11 cellular contexts compared by ENCODE assay signal in genomic region chr10:97647556-97647955, GRCh38. TPM values are rescaled to one million over a fixed set of nuclear protein-coding genes. Genes with fewer than 3 reads are reported as not detected.
DNase-seq lines count a peak whose midpoint lies in the region; ATAC-seq and TF ChIP-seq lines count a peak whose summit lies in the region.
"Had no signal": no experiment of that assay in that cellular context is flagged by ENCODE, and none has a peak within 500 bp of the region (broad histone marks: within the 10 kb centered on the region; RNA-seq: fewer than 3 reads in every experiment).

No MANE protein-coding gene starts in this region.

- H3K27ac ChIP-seq in mesendoderm (ENCODE audit: low read depth, low read length): no peak overlapping the region
- H3K27ac ChIP-seq: HL-60 had no signal

- H2BK120ac ChIP-seq in mesendoderm (ENCODE audit: low read depth, low read length): no peak overlapping the region

- H2AK5ac ChIP-seq in mesendoderm (ENCODE audit: low read length): no peak overlapping the region

- no peak for TF ChIP-seq CTCF in fibroblast of the aortic adventitia (IDR thresholded peaks at IDR 0.05; ENCODE audit: insufficient read depth, low read length)

- peaks cover 7% of the 10 kb centered on the region for H3K36me3 ChIP-seq in mesendoderm (ENCODE audit: control insufficient read depth, insufficient read depth, low read length)

- no CpG with 5 or more reads among the region's 1 CpG for WGBS in mesendoderm (ENCODE audit: extremely low coverage, insufficient coverage, low lambda C conversion rate)

- H4K5ac ChIP-seq in mesendoderm (ENCODE audit: low read length): no peak overlapping the region

- no peak overlapping the region for H2BK15ac ChIP-seq in mesendoderm (replicated peaks; ENCODE audit: low read depth)

- peaks cover 29% of the 10 kb centered on the region for H3K36me3 Mint-ChIP-seq in stimulated activated effector memory CD8-positive, alpha-beta T cell treated with anti-CD3 and anti-CD28 coated beads, Interleukin-12 subunit alpha, Interleukin-12 subunit beta, amount 100 ng/mL, for 72 hours

- H3K4me1 Mint-ChIP-seq in stimulated activated effector memory CD8-positive, alpha-beta T cell treated with anti-CD3 and anti-CD28 coated beads, Interleukin-12 subunit alpha, Interleukin-12 subunit beta, amount 100 ng/mL, for 72 hours: peaks cover 26% of the 10 kb centered on the region

- H3K79me2 ChIP-seq in mesendoderm (ENCODE audit: control insufficient read depth, insufficient read depth, low read length): peaks cover 12% of the 10 kb centered on the region

- no peak overlapping the region for H3K18ac ChIP-seq in mesendoderm (ENCODE audit: low read length)

- no peak overlapping the region for H3K56ac ChIP-seq in mesendoderm (ENCODE audit: low read length)

- no peak overlapping the region for H4K8ac ChIP-seq in mesendoderm (ENCODE audit: low read depth, low read length)

- peaks cover 17% of the 10 kb centered on the region for H3K79me1 ChIP-seq in mesendoderm (ENCODE audit: low read length)

- peak overlapping the region; percentile 92 for H3K27ac Mint-ChIP-seq in stimulated activated effector memory CD8-positive, alpha-beta T cell treated with anti-CD3 and anti-CD28 coated beads, Interleukin-12 subunit alpha, Interleukin-12 subunit beta, amount 100 ng/mL, for 72 hours

- DNase-seq in NOMO-1 treated with DMSO at 0.1 percent for 48 hours (lab: John Stamatoyannopoulos, UW; ENCODE audit: unreplicated experiment) (peak; percentile 10), NOMO-1 treated with dmso at 0.1 percent for 144 hours (lab: John Stamatoyannopoulos, UW; ENCODE audit: unreplicated experiment) (no peak), SW480 (ENCODE audit: low spot score) (peak; percentile 17), fibroblast of the aortic adventitia (ENCODE audit: low read depth) (peak; percentile 58), iPS-NIHi7 (ENCODE audit: extremely low spot score) (no peak), midbrain (lab: John Stamatoyannopoulos, UW) (no peak), mesendoderm (no peak)
- no peak for DNase-seq in stimulated activated effector memory CD8-positive, alpha-beta T cell treated with anti-CD3 and anti-CD28 coated beads, Interleukin-12 subunit alpha, Interleukin-12 subunit beta, amount 100 ng/mL, for 72 hours (ENCODE audit: low spot score in 2 of 2)
- DNase-seq: retina had no signal

- H2BK5ac ChIP-seq in mesendoderm (ENCODE audit: low read length): no peak overlapping the region

- H3K4me3 Mint-ChIP-seq in stimulated activated effector memory CD8-positive, alpha-beta T cell treated with anti-CD3 and anti-CD28 coated beads, Interleukin-12 subunit alpha, Interleukin-12 subunit beta, amount 100 ng/mL, for 72 hours: no peak overlapping the region

- H3K23ac ChIP-seq in mesendoderm (ENCODE audit: low read length): no peak overlapping the region

- no peaks in the 10 kb centered on the region for H3K27me3 ChIP-seq in mesendoderm (ENCODE audit: insufficient read depth, low read length, poor library complexity)

- no peak overlapping the region for H3K9ac ChIP-seq in mesendoderm (ENCODE audit: low read length)

- H3K9me3 Mint-ChIP-seq in stimulated activated effector memory CD8-positive, alpha-beta T cell treated with anti-CD3 and anti-CD28 coated beads, Interleukin-12 subunit alpha, Interleukin-12 subunit beta, amount 100 ng/mL, for 72 hours: no peaks in the 10 kb centered on the region

- no peak overlapping the region for H3K4me2 ChIP-seq in mesendoderm (ENCODE audit: low read length)

- H3K4ac ChIP-seq in mesendoderm (ENCODE audit: low read depth, low read length): no peak overlapping the region

- H3K4me1 ChIP-seq in mesendoderm (ENCODE audit: control insufficient read depth, low read depth, low read length): peaks cover 2% of the 10 kb centered on the region

- H3K4me3 ChIP-seq in fibroblast of the aortic adventitia (ENCODE audit: low read depth, low read length) (no peak overlapping the region), mesendoderm (ENCODE audit: low read length) (no peak overlapping the region)

- no peak for ATAC-seq in stimulated activated effector memory CD8-positive, alpha-beta T cell treated with anti-CD3 and anti-CD28 coated beads, Interleukin-12 subunit alpha, Interleukin-12 subunit beta, amount 100 ng/mL, for 72 hours

RNA-seq across cellular contexts. Expression of gene PI4K2A, which starts 7.1 kb away (rescaled TPM):
- 10.1 and 22.3 TPM in 2 replicates for total RNA-seq in fibroblast of the aortic adventitia (ENCODE audit: low replicate concordance)
- polyA plus RNA-seq in mesendoderm (2013, experiment 1 of 2): 13.6 TPM
- 14.2 TPM for polyA plus RNA-seq in mesendoderm (2013, experiment 2 of 2)

RNA-seq across cellular contexts. Expression of gene MORN4, which starts 14.3 kb away (rescaled TPM):
- total RNA-seq in fibroblast of the aortic adventitia (ENCODE audit: low replicate concordance): 6.5 and 10.1 TPM in 2 replicates
- polyA plus RNA-seq in mesendoderm (2013, experiment 1 of 2): 6.9 TPM
- 7.7 TPM for polyA plus RNA-seq in mesendoderm (2013, experiment 2 of 2)

RNA-seq across cellular contexts. Expression of gene AVPI1, which starts 39.5 kb away (rescaled TPM):
- 20.2 TPM in 2 replicates for total RNA-seq in fibroblast of the aortic adventitia (ENCODE audit: low replicate concordance)
- 3.3 TPM for polyA plus RNA-seq in mesendoderm (2013, experiment 1 of 2)
- polyA plus RNA-seq in mesendoderm (2013, experiment 2 of 2): 2.9 TPM

RNA-seq across cellular contexts. Expression of gene C10orf62, which starts 58.0 kb away (rescaled TPM):
- total RNA-seq in fibroblast of the aortic adventitia (ENCODE audit: low replicate concordance): not detected in 2 replicates
- polyA plus RNA-seq in mesendoderm (2013, experiment 1 of 2): not detected
- polyA plus RNA-seq in mesendoderm (2013, experiment 2 of 2): not detected
- total RNA-seq: kidney epithelial cell had no signal

Comparison
In these comparisons a context has a peak if more than half of its experiments do, and no peak if none do; other contexts are left out.
1. DNase-seq: peak in NOMO-1 treated with DMSO at 0.1 percent for 48 hours (single experiment), SW480 (single experiment) and fibroblast of the aortic adventitia (single experiment); none in NOMO-1 treated with dmso at 0.1 percent for 144 hours (single experiment), stimulated activated effector memory CD8-positive, alpha-beta T cell treated with anti-CD3 and anti-CD28 coated beads, Interleukin-12 subunit alpha, Interleukin-12 subunit beta, amount 100 ng/mL, for 72 hours (0 of 2), iPS-NIHi7 (single experiment), midbrain (single experiment) and mesendoderm (single experiment).